ENCODE assay signal across 12 cellular contexts in the genomic region with DNA sequence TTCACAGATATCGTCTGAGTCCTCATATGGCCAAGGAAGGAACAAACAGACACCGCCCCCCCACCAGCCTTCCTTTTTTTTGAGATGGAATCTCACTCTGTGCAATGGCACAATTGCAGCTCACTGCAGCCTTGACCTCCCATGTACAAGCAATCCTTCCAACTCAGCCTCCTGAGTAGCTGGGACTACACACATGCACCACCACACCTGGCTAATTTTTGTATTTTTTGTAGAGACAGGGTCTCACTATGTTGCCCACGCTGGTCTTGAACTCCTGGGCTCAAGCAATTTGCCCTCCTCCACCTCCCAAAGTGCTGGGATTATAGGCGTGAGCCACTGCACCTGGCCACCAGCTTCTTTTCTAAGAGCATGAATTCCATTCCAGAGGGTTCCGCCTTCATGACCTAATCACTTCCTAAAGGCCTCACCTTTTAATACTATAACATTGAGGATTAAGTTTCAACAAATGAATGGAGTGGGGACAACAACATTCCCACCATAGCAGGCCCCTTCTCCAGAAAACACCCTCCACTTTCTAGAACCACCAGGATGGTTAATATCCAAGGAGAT. TPM values are rescaled to one million over a fixed set of nuclear protein-coding genes. Genes with fewer than 3 reads are reported as not detected.
A peak's percentile ranks its signal among the peaks of the same experiment; 100 is the strongest.
DNase-seq lines count a peak whose midpoint lies in the region; ATAC-seq and TF ChIP-seq lines count a peak whose summit lies in the region.
"Had no signal": no experiment of that assay in that cellular context is flagged by ENCODE, and none has a peak within 500 bp of the region (broad histone marks: within the 10 kb centered on the region; RNA-seq: fewer than 3 reads in every experiment).

No MANE protein-coding gene starts in this region.

- DNase-seq in CD14-positive monocyte (ENCODE audit: low spot score), result no peak
- DNase-seq in ascending aorta (ENCODE audit: low spot score in 2 of 2), result no peak
- DNase-seq in osteoblast (ENCODE audit: insufficient read length, low spot score, missing footprints), result no peak
- no peak for DNase-seq in NCI-H2081 (lab: John Stamatoyannopoulos, UW)
- DNase-seq: activated CD4-positive, alpha-beta T cell treated with anti-CD3 and anti-CD28 coated beads for 48 hours; activated naive CD8-positive, alpha-beta T cell treated with anti-CD3 and anti-CD28 coated beads, Interleukin-2, amount 50 U/mL, for 24 hours; AML-193; NCI-H187; SIG-M5; stimulated activated naive CD8-positive, alpha-beta T cell treated with anti-CD3 and anti-CD28 coated beads, Interleukin-15, amount 100 ng/mL, for 72 hours had no signal

- peak overlapping the region; percentile 98 to 99 for H3K27ac ChIP-seq in ascending aorta
- peak overlapping the region; percentile 85 for H3K27ac ChIP-seq in muscle layer of duodenum (ENCODE audit: low read length)
- no peak overlapping the region for H3K27ac ChIP-seq in osteoblast (ENCODE audit: low read depth, low read length)

- intact Hi-C loops in CD14-positive monocyte (cut with micrococcal nuclease), result loop anchor here (1.0 to 5.0 kb wide), 3 partner anchors 8 to 103 kb away; partner anchors contain the start of genes CTDSP1 (in 1 of the 2) and SLC11A1 (in 1 of the 2)
- intact Hi-C loops in ascending aorta (cut with DNase I), result no loop called here

- ATAC-seq in HG03175 (IDR thresholded peaks at IDR 0.05; ENCODE audit: unreplicated experiment), result no peak
- ATAC-seq: activated naive CD8-positive, alpha-beta T cell treated with anti-CD3 and anti-CD28 coated beads, Interleukin-2, amount 50 U/mL, for 24 hours; stimulated activated naive CD8-positive, alpha-beta T cell treated with anti-CD3 and anti-CD28 coated beads, Interleukin-15, amount 100 ng/mL, for 72 hours had no signal

- H3K4me3 Mint-ChIP-seq in CD14-positive monocyte, result peak overlapping the region in 1 of 2 donors; percentile 35
- H3K4me3 Mint-ChIP-seq: stimulated activated naive CD8-positive, alpha-beta T cell treated with anti-CD3 and anti-CD28 coated beads, Interleukin-15, amount 100 ng/mL, for 72 hours had no signal

- H3K4me1 ChIP-seq in ascending aorta, result peaks cover 20 to 61% of the 10 kb centered on the region in 2 donors
- peaks cover 24 to 30% of the 10 kb centered on the region in 2 donors for H3K4me1 ChIP-seq in muscle layer of duodenum (ENCODE audit: control insufficient read depth in 1 of 2, insufficient read depth in 2 of 2, low read length in 2 of 2)
- H3K4me1 ChIP-seq in osteoblast (ENCODE audit: insufficient read depth, low read length), result peaks cover 34% of the 10 kb centered on the region

- peaks cover 0 to 2% (median 0%) of the 10 kb centered on the region in 3 donors for H3K27me3 Mint-ChIP-seq in CD14-positive monocyte (ENCODE audit: low read depth in 3 of 3)
- H3K27me3 Mint-ChIP-seq: activated naive CD8-positive, alpha-beta T cell treated with anti-CD3 and anti-CD28 coated beads, Interleukin-2, amount 50 U/mL, for 24 hours; stimulated activated naive CD8-positive, alpha-beta T cell treated with anti-CD3 and anti-CD28 coated beads, Interleukin-15, amount 100 ng/mL, for 72 hours had no signal

- H3K4me1 Mint-ChIP-seq in CD14-positive monocyte, result peaks cover 49% of the 10 kb centered on the region

- peaks cover 0 to 2% (median 0%) of the 10 kb centered on the region in 7 donors for H3K9me3 Mint-ChIP-seq in CD14-positive monocyte
- H3K9me3 Mint-ChIP-seq: activated naive CD8-positive, alpha-beta T cell treated with anti-CD3 and anti-CD28 coated beads, Interleukin-2, amount 50 U/mL, for 24 hours; stimulated activated naive CD8-positive, alpha-beta T cell treated with anti-CD3 and anti-CD28 coated beads, Interleukin-15, amount 100 ng/mL, for 72 hours had no signal

- H2AFZ ChIP-seq in osteoblast (ENCODE audit: low read length), result no peak overlapping the region

- peaks cover 4 to 8% of the 10 kb centered on the region in 2 donors for H3K36me3 Mint-ChIP-seq in CD14-positive monocyte

- H3K27me3 ChIP-seq in ascending aorta (no peaks in the 10 kb centered on the region), muscle layer of duodenum (ENCODE audit: low read depth, low read length) (no peaks in the 10 kb centered on the region), osteoblast (ENCODE audit: insufficient read depth, low read length) (no peaks in the 10 kb centered on the region)

- peaks cover 32% of the 10 kb centered on the region for H3K79me2 ChIP-seq in osteoblast (ENCODE audit: insufficient read depth, low read length)

- H3K36me3 ChIP-seq in ascending aorta, result no peaks in the 10 kb centered on the region
- no peaks in the 10 kb centered on the region for H3K36me3 ChIP-seq in muscle layer of duodenum (ENCODE audit: control insufficient read depth in 1 of 2, insufficient read depth in 2 of 2, low read length in 2 of 2)
- H3K36me3 ChIP-seq in osteoblast (ENCODE audit: insufficient read depth, low read length), result no peaks in the 10 kb centered on the region

- peak overlapping the region; percentile 76 to 97 (median 90) for H3K27ac Mint-ChIP-seq in CD14-positive monocyte
- H3K27ac Mint-ChIP-seq: activated naive CD8-positive, alpha-beta T cell treated with anti-CD3 and anti-CD28 coated beads, Interleukin-2, amount 50 U/mL, for 24 hours had no signal

- no peak for TF ChIP-seq CTCF in CD14-positive monocyte (IDR thresholded peaks at IDR 0.05)
- TF ChIP-seq CTCF in ascending aorta (IDR thresholded peaks at IDR 0.05), result no peak
- TF ChIP-seq CTCF in osteoblast (IDR thresholded peaks at IDR 0.05; ENCODE audit: extremely low read depth, low read depth, low read length), result no peak

- no peak overlapping the region for H3K4me2 ChIP-seq in osteoblast (ENCODE audit: insufficient read depth, low read length)

- H3K9me3 ChIP-seq in ascending aorta (no peaks in the 10 kb centered on the region), muscle layer of duodenum (ENCODE audit: control insufficient read depth in 1 of 2, low read length in 2 of 2) (no peaks in the 10 kb centered on the region), osteoblast (ENCODE audit: low read depth, low read length) (no peaks in the 10 kb centered on the region)

- H3K4me3 ChIP-seq in ascending aorta, result peak overlapping the region in 1 of 2 donors; percentile 21
- H3K4me3 ChIP-seq in muscle layer of duodenum (ENCODE audit: low read depth in 1 of 2, low read length in 2 of 2), result no peak overlapping the region
- no peak overlapping the region for H3K4me3 ChIP-seq in osteoblast (ENCODE audit: insufficient read depth, low read length)

- H4K20me1 ChIP-seq in osteoblast (ENCODE audit: insufficient read depth, low read length), result peaks cover 18% of the 10 kb centered on the region

RNA-seq across cellular contexts. Expression of gene TMBIM1, which starts 2.2 kb away (rescaled TPM):
- 100 to 1,000 TPM; 129 to 139 TPM for polyA plus RNA-seq in CD14-positive monocyte
- total RNA-seq in ascending aorta (320 TPM), osteoblast (155 and 187 TPM in 2 replicates)

RNA-seq across cellular contexts. Expression of gene PNKD, which starts 24.2 kb away (rescaled TPM):
- polyA plus RNA-seq in CD14-positive monocyte, result 10 to 100 TPM; 79.8 to 92.0 TPM
- total RNA-seq in ascending aorta (45.8 TPM), osteoblast (23.2 and 24.2 TPM in 2 replicates)

RNA-seq across cellular contexts. Expression of gene AAMP, which starts 24.6 kb away (rescaled TPM):
- 10 to 100 TPM; 90.8 to 98.7 TPM for polyA plus RNA-seq in CD14-positive monocyte
- total RNA-seq in ascending aorta (73.7 TPM), osteoblast (85.7 and 97.0 TPM in 2 replicates)

RNA-seq across cellular contexts. Expression of gene GPBAR1, which starts 33.7 kb away (rescaled TPM):
- 100 to 1,000 TPM; 143 to 181 TPM for polyA plus RNA-seq in CD14-positive monocyte
- total RNA-seq in ascending aorta, result not detected
- 0.36 TPM in 1 of 2 replicates, not detected in the other for total RNA-seq in osteoblast
